ENCODE assay signal across 6 cellular contexts in genomic region chr3:132980102-132980501, GRCh38. TPM values are rescaled to one million over a fixed set of nuclear protein-coding genes. Genes with fewer than 3 reads are reported as not detected.
"Had no signal": no experiment of that assay in that cellular context is flagged by ENCODE, and none has a peak within 500 bp of the region (broad histone marks: within the 10 kb centered on the region; RNA-seq: fewer than 3 reads in every experiment).

No MANE protein-coding gene starts in this region.

- H3K4me3 ChIP-seq: GM23338 had no signal

- H3K27ac ChIP-seq: HL-60 had no signal

- DNase-seq: H9, HCEC 1CT had no signal

- ATAC-seq: GM23338, HepG2 had no signal

RNA-seq across cellular contexts. Expression of gene TMEM108, which starts 58.1 kb away (rescaled TPM):
- total RNA-seq: HepG2 had no signal
- polyA plus RNA-seq: HepG2, IgD-negative memory B cell had no signal
